ENCODE assay signal across 1 cellular context in genomic region chr1:110634455-110635281, GRCh38.
TF ChIP-seq lines count a peak whose summit lies in the region.

No MANE protein-coding gene starts in this region.

TF ChIP-seq in GM12878, 131 proteins besides CTCF, POLR2A, EP300 and RAD21 (continued from another document):
- TF ChIP-seq MLLT1 (IDR thresholded peaks at IDR 0.05) (0 out of 2 replicates have a peak, but pooled peaks have one; percentile 23), POU2F2 (IDR thresholded peaks at IDR 0.05; ENCODE audit: borderline replicate concordance, low read depth, low read length) (peak; percentile 58; the same call in 1 of the 3 replicates), SRF (IDR thresholded peaks at IDR 0.05; ENCODE audit: low read depth in 2 of 2, low read length in 2 of 2) (no peak), IRF4 (IDR thresholded peaks at IDR 0.05; ENCODE audit: low read depth, low read length) (peak; percentile 38; the same call in 1 of the 2 replicates), RFX5 (IDR thresholded peaks at IDR 0.05; ENCODE audit: low read depth, low read length) (no peak), SUZ12 (IDR thresholded peaks at IDR 0.05; ENCODE audit: unreplicated experiment) (no peak), IRF5 (IDR thresholded peaks at IDR 0.05; ENCODE audit: borderline replicate concordance) (no peak)
